8 cellular contexts compared by ENCODE assay signal in the genomic region with DNA sequence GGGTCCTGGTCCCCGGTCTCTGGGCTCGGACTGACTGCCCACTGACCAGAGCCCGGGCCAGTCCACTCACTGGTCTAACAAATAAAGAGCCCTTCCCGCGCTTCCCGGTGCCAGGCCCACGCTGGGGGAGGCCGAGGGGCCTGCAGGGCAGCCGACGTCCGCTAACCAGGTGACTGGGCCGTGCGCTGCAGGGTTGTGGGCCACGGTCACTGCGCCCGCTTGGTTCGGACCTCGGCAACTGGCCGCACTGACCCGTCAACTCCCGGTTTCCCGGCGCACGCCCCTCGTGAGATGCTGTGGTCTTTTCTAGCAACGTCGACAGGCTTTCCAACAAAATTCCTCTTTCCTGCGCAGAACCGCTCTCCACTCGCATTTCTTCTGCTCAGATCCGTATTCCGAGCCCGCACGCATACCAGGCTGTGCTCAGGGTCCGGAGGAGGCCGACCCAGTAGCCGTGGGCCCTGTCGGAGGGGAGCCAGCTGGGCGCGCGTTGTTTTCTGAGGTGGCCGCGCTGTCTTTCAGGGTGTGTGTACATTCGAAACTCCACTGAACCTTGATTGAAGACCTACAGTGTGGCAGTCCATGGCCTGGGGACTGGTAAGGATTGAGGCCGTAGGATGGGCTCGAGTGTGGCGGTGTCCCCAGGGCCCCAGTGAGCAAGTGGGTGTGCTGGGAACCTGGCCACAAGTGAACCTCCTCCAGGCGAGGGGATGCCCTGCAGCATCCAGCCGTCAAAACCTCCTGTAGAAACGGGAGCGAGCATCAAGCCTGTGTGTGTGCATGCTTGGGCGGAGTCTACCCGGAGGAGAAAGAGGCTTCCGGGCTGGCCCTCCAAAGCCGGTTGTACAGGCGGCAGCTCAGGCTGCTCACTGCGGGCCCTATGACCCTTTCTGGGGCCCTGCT. TPM values are rescaled to one million over a fixed set of nuclear protein-coding genes. Genes with fewer than 3 reads are reported as not detected.
A peak's percentile ranks its signal among the peaks of the same experiment; 100 is the strongest.
DNase-seq lines count a peak whose midpoint lies in the region; ATAC-seq and TF ChIP-seq lines count a peak whose summit lies in the region.

No MANE protein-coding gene starts in this region.

- no peaks in the 10 kb centered on the region for H3K9me3 Mint-ChIP-seq in CD8-positive, alpha-beta T cell
- peaks cover 0 to 3% of the 10 kb centered on the region in 2 donors for H3K9me3 Mint-ChIP-seq in activated T-cell treated with anti-CD3 and anti-CD28 coated beads, Interleukin-2, amount 50 U/mL, for 72 hours
- peaks cover 16% of the 10 kb centered on the region for H3K9me3 Mint-ChIP-seq in glutamatergic neuron (ENCODE audit: unreplicated experiment)

- H3K4me1 Mint-ChIP-seq in CD8-positive, alpha-beta T cell (ENCODE audit: low read depth), result peaks cover 40% of the 10 kb centered on the region
- peaks cover 40% of the 10 kb centered on the region for H3K4me1 Mint-ChIP-seq in activated T-cell treated with anti-CD3 and anti-CD28 coated beads, Interleukin-2, amount 50 U/mL, for 72 hours (ENCODE audit: low read depth)
- peaks cover 31% of the 10 kb centered on the region for H3K4me1 Mint-ChIP-seq in glutamatergic neuron (ENCODE audit: low read depth, unreplicated experiment)

- no peaks in the 10 kb centered on the region for H3K27me3 Mint-ChIP-seq in CD8-positive, alpha-beta T cell (ENCODE audit: low read depth)
- H3K27me3 Mint-ChIP-seq in activated T-cell treated with anti-CD3 and anti-CD28 coated beads, Interleukin-2, amount 50 U/mL, for 72 hours (ENCODE audit: low read depth), result no peaks in the 10 kb centered on the region
- H3K27me3 Mint-ChIP-seq in glutamatergic neuron (ENCODE audit: unreplicated experiment), result peaks cover 16% of the 10 kb centered on the region

- DNase-seq in CD8-positive, alpha-beta T cell, result peak in 1 of 7 experiments; percentile 22
- DNase-seq in activated T-cell treated with anti-CD3 and anti-CD28 coated beads, Interleukin-2, amount 50 U/mL, for 72 hours, result peak in 1 of 2 donors; percentile 5
- DNase-seq in glutamatergic neuron (no peak), retinal pigment epithelial cell (ENCODE audit: low read depth) (no peak), pons (ENCODE audit: low spot score) (no peak), NCI-H446 treated with DMSO at 0.1 percent for 48 hours (lab: John Stamatoyannopoulos, UW) (no peak)

- peak overlapping the region; percentile 69 for H3K9ac ChIP-seq in HUES64 (ENCODE audit: low read depth, low read length)

- POLR2A ChIA-PET in CD8-positive, alpha-beta T cell (lab: Charles Lee), result no interaction called here

- H3K27ac ChIP-seq in CD8-positive, alpha-beta T cell (ENCODE audit: low read depth, low read length), result no peak overlapping the region
- peak overlapping the region; percentile 63; the same call in 1 of the 2 replicates for H3K27ac ChIP-seq in HUES64 (ENCODE audit: low read depth, low read length)

- no peak overlapping the region for H3K27ac Mint-ChIP-seq in CD8-positive, alpha-beta T cell
- peak overlapping the region; percentile 61 for H3K27ac Mint-ChIP-seq in activated T-cell treated with anti-CD3 and anti-CD28 coated beads, Interleukin-2, amount 50 U/mL, for 72 hours
- peak overlapping the region; percentile 86 for H3K27ac Mint-ChIP-seq in glutamatergic neuron (ENCODE audit: unreplicated experiment)

- WGBS in HUES64, result 51% methylated on average over 57 of the region's 57 CpGs

- H3K4me3 ChIP-seq in CD8-positive, alpha-beta T cell (ENCODE audit: low read depth, low read length), result peak overlapping the region; percentile 22
- H3K4me3 ChIP-seq in HUES64 (ENCODE audit: low read length), result peak overlapping the region; percentile 67
- H3K4me3 ChIP-seq in retinal pigment epithelial cell (ENCODE audit: low read length), result peak overlapping the region; percentile 52

- H3K27me3 ChIP-seq in CD8-positive, alpha-beta T cell (ENCODE audit: insufficient read depth, low read length), result no peaks in the 10 kb centered on the region
- H3K27me3 ChIP-seq in HUES64 (ENCODE audit: insufficient read depth, low read length), result no peaks in the 10 kb centered on the region

- H3K36me3 Mint-ChIP-seq in CD8-positive, alpha-beta T cell, result peaks cover 13% of the 10 kb centered on the region
- H3K36me3 Mint-ChIP-seq in activated T-cell treated with anti-CD3 and anti-CD28 coated beads, Interleukin-2, amount 50 U/mL, for 72 hours (ENCODE audit: insufficient read depth in 2 of 2), result peaks cover 6 to 8% of the 10 kb centered on the region in 2 donors
- no peaks in the 10 kb centered on the region for H3K36me3 Mint-ChIP-seq in glutamatergic neuron (ENCODE audit: unreplicated experiment)

- no peaks in the 10 kb centered on the region for H3K36me3 ChIP-seq in CD8-positive, alpha-beta T cell (ENCODE audit: insufficient read depth, low read length)
- peaks cover 10% of the 10 kb centered on the region for H3K36me3 ChIP-seq in HUES64 (ENCODE audit: insufficient read depth, low read length)

- H3K9me3 ChIP-seq in CD8-positive, alpha-beta T cell (ENCODE audit: low read length), result no peaks in the 10 kb centered on the region
- no peaks in the 10 kb centered on the region for H3K9me3 ChIP-seq in HUES64 (ENCODE audit: insufficient read depth, low read depth, low read length)

- CTCF ChIA-PET in CD8-positive, alpha-beta T cell (lab: Charles Lee), result no interaction called here

- peak overlapping the region; percentile 77 for H3K4me3 Mint-ChIP-seq in CD8-positive, alpha-beta T cell
- peak overlapping the region; percentile 92 to 96 for H3K4me3 Mint-ChIP-seq in activated T-cell treated with anti-CD3 and anti-CD28 coated beads, Interleukin-2, amount 50 U/mL, for 72 hours
- H3K4me3 Mint-ChIP-seq in glutamatergic neuron (ENCODE audit: unreplicated experiment), result peak overlapping the region; percentile 86

- peaks cover 41% of the 10 kb centered on the region for H3K4me1 ChIP-seq in CD8-positive, alpha-beta T cell (ENCODE audit: insufficient read depth, low read length)
- H3K4me1 ChIP-seq in HUES64 (ENCODE audit: insufficient read depth, low read length), result peaks cover 27% of the 10 kb centered on the region

- intact Hi-C loops in CD8-positive, alpha-beta T cell (cut with DNase I, micrococcal nuclease), result loop anchor here in 1 of 2 experiments (10.0 kb wide), 2 partner anchors 150 to 560 kb away; a partner anchor contains a TSS

- TF ChIP-seq CTCF in CD8-positive, alpha-beta T cell (IDR thresholded peaks at IDR 0.05), result no peak
- TF ChIP-seq CTCF in glutamatergic neuron (IDR thresholded peaks at IDR 0.05; ENCODE audit: partially characterized antibody, unreplicated experiment) (no peak), retinal pigment epithelial cell (conservative IDR thresholded peaks at IDR 0.05; ENCODE audit: low read depth, low read length) (no peak)

- ATAC-seq in CD8-positive, alpha-beta T cell, result no peak
- no peak for ATAC-seq in activated T-cell treated with anti-CD3 and anti-CD28 coated beads, Interleukin-2, amount 50 U/mL, for 72 hours (replicated peaks in 1 of 2)
- no peak for ATAC-seq in HG02973 (IDR thresholded peaks at IDR 0.05; ENCODE audit: unreplicated experiment)

RNA-seq across cellular contexts. Expression of a gene that starts 0.9 kb away (rescaled TPM):
- total RNA-seq in CD8-positive, alpha-beta T cell, result 1 to 10 TPM; 4.8 to 6.7 TPM
- 301 TPM for polyA plus RNA-seq in HUES64 (2013, experiment 1 of 2)
- polyA plus RNA-seq in HUES64 (2013, experiment 2 of 2), result 314 TPM
- total RNA-seq in activated T-cell treated with anti-CD3 and anti-CD28 coated beads, Interleukin-2, amount 50 U/mL, for 72 hours, result 10 to 100 TPM; 23.5 to 24.3 TPM
- total RNA-seq in glutamatergic neuron (ENCODE audit: unreplicated experiment), result 308 TPM

RNA-seq across cellular contexts. Expression of a gene that starts 1.9 kb away (rescaled TPM):
- 1 to 10 TPM; 5.2 to 6.8 TPM for total RNA-seq in CD8-positive, alpha-beta T cell
- polyA plus RNA-seq in HUES64 (2013, experiment 1 of 2), result 47.5 TPM
- 56.9 TPM for polyA plus RNA-seq in HUES64 (2013, experiment 2 of 2)
- 1 to 10 TPM; 7.4 to 8.9 TPM for total RNA-seq in activated T-cell treated with anti-CD3 and anti-CD28 coated beads, Interleukin-2, amount 50 U/mL, for 72 hours
- 13.7 TPM for total RNA-seq in glutamatergic neuron (ENCODE audit: unreplicated experiment)

RNA-seq across cellular contexts. Expression of a gene that starts 39.4 kb away (rescaled TPM):
- total RNA-seq in CD8-positive, alpha-beta T cell, result under 1 TPM; 0.33 to 0.46 TPM
- 0.15 TPM for polyA plus RNA-seq in HUES64 (2013, experiment 1 of 2)
- polyA plus RNA-seq in HUES64 (2013, experiment 2 of 2), result 0.32 TPM
- total RNA-seq in activated T-cell treated with anti-CD3 and anti-CD28 coated beads, Interleukin-2, amount 50 U/mL, for 72 hours, result under 1 TPM; 0.12 to 0.19 TPM
- total RNA-seq in glutamatergic neuron (ENCODE audit: unreplicated experiment), result 6.3 TPM

Comparison
In these comparisons a context has a peak if more than half of its experiments do, and no peak if none do; other contexts are left out.
1. RNA of a gene that starts 0.9 kb away (total RNA-seq): 308 TPM in glutamatergic neuron (single experiment); 23.5 to 24.3 TPM in activated T-cell treated with anti-CD3 and anti-CD28 coated beads, Interleukin-2, amount 50 U/mL, for 72 hours and 4.8 to 6.7 TPM in CD8-positive, alpha-beta T cell; every median in the first group is over 10 times any median in the second.
2. Peak in every context shown above with its lines, with median percentiles within 50 percentile points of each other: H3K4me3 ChIP-seq and H3K4me3 Mint-ChIP-seq.